ENCODE assay signal across 38 cellular contexts in genomic region chr12:55330446-55330845, GRCh38. TPM values are rescaled to one million over a fixed set of nuclear protein-coding genes. Genes with fewer than 3 reads are reported as not detected.
"Had no signal": no experiment of that assay in that cellular context is flagged by ENCODE, and none has a peak within 500 bp of the region (broad histone marks: within the 10 kb centered on the region; RNA-seq: fewer than 3 reads in every experiment).

Gene OR6C3 (plus strand): TSS chr12:55330746. CDS start chr12:55331701, 955 bp downstream.

- H3K27me3 ChIP-seq: MG63 had no signal

- H3K4me2 ChIP-seq: KMS-11 had no signal

- H3K9me3 ChIP-seq: MG63 had no signal

- H3K27ac ChIP-seq: KMS-11 had no signal

- DNase-seq: Karpas-422, Kasumi-1, KG1, MG63, MM.1S, MV-4-11, NCI-H1048, NCI-H1092, NCI-H1092 treated with DMSO at 0.1 percent for 48 hours, NCI-H1105, NCI-H1105 treated with DMSO at 0.1 percent for 48 hours, NCI-H1417 treated with DMSO at 0.1 percent for 48 hours, NCI-H1436, NCI-H1436 treated with DMSO at 0.1 percent for 48 hours, NCI-H146, NCI-H1694, NCI-H1694 treated with DMSO at 0.1 percent for 48 hours, NCI-H187, NCI-H187 treated with DMSO at 0.1 percent for 48 hours, NCI-H1930, NCI-H2029, NCI-H2029 treated with DMSO at 0.1 percent for 48 hours, NCI-H2081, NCI-H2081 treated with DMSO at 0.1 percent for 48 hours, NCI-H2107, NCI-H2171, NCI-H2171 treated with DMSO at 0.1 percent for 48 hours, NCI-H2227 treated with DMSO at 0.1 percent for 48 hours, NCI-H226, NCI-H345, NCI-H446, NCI-H446 treated with DMSO at 0.1 percent for 48 hours, NCI-H510A had no signal

- H3K4me3 ChIP-seq: MG63 had no signal

- H3K36me3 ChIP-seq: MG63 had no signal

- H3K9ac ChIP-seq: KMS-11 had no signal

RNA-seq across cellular contexts. Expression of gene OR6C3, which starts in this region (rescaled TPM):
- total RNA-seq: LHCN-M2, M059J, MCF 10A, NCI-H460 had no signal
